ENCODE assay signal across 8 cellular contexts in the genomic region with DNA sequence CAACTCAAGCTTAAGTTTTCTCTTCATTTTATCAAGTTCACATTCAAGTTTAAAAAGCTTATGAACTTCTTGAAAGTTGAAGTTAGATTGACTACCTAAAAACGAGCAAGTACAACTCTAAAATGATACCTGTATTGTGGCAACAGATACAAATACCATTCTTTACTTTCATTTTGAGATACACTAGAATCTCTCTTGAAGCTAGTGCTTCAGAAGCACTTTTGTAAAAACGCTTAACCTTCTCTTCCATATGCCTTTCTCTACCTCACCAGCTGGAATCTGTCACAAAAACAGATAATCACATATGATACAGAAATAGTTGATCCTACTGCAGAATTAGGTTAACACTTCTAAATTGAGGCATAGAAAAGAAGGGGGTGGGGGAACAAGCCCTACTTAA. TPM values are rescaled to one million over a fixed set of nuclear protein-coding genes. Genes with fewer than 3 reads are reported as not detected.
DNase-seq lines count a peak whose midpoint lies in the region; ATAC-seq, FAIRE-seq and TF ChIP-seq lines count a peak whose summit lies in the region.

No MANE protein-coding gene starts in this region.

- ATAC-seq in GM21723 (IDR thresholded peaks at IDR 0.05; ENCODE audit: unreplicated experiment) (peak; percentile 20), gastrocnemius medialis (no peak)

- TF ChIP-seq CTCF in GM10248 (IDR thresholded peaks at IDR 0.05; ENCODE audit: control extremely low read depth, extremely low read depth, low read depth, missing control alignments) (no peak), gastrocnemius medialis (IDR thresholded peaks at IDR 0.05 in 4 of 5, conservative IDR thresholded peaks at IDR 0.05 in 1 of 5) (no peak)

- no peaks in the 10 kb centered on the region for H3K9me3 ChIP-seq in esophagus (ENCODE audit: control insufficient read depth in 2 of 2, insufficient read depth in 1 of 2, low read depth in 1 of 2, low read length in 1 of 2)
- H3K9me3 ChIP-seq in gastrocnemius medialis: no peaks in the 10 kb centered on the region

- H3K36me3 ChIP-seq in esophagus (ENCODE audit: control insufficient read depth in 2 of 2, insufficient read depth in 2 of 2, low read length in 1 of 2) (no peaks in the 10 kb centered on the region), gastrocnemius medialis (peaks cover 5 to 54% of the 10 kb centered on the region in 2 donors)

- 2 to 7% methylated on average over 2 of the region's 2 CpGs for WGBS in esophagus, 2 donors

- intact Hi-C loops in gastrocnemius medialis (cut with DNase I; ENCODE audit: low total_unique reads): loop anchor here (5.0 to 10.0 kb wide), 3 partner anchors 35 to 340 kb away; no protein-coding TSS in a partner anchor

- POLR2A ChIA-PET in GM10248 (lab: Yijun Ruan, JAX): no interaction called here

- DNase-seq in GM10248 (ENCODE audit: extremely low spot score) (peak; percentile 37), OCI-M1 (lab: John Stamatoyannopoulos, UW) (peak; percentile 66), gastrocnemius medialis (no peak), HTR-8/SVneo (ENCODE audit: insufficient read length, low spot score) (no peak), NCI-H2107 treated with DMSO at 0.1 percent for 48 hours (lab: John Stamatoyannopoulos, UW; ENCODE audit: unreplicated experiment) (no peak), NCI-H748 treated with DMSO at 0.1 percent for 48 hours (lab: John Stamatoyannopoulos, UW) (no peak)

- in situ Hi-C loops in gastrocnemius medialis (cut with MboI; ENCODE audit: low sequenced_read_pairs in 4 of 4): no loop called here

- H3K27me3 ChIP-seq in esophagus (ENCODE audit: control insufficient read depth in 1 of 2, insufficient read depth in 2 of 2, low read length in 2 of 2) (no peaks in the 10 kb centered on the region), gastrocnemius medialis (no peaks in the 10 kb centered on the region)

- TF ChIP-seq POLR2A in gastrocnemius medialis (IDR thresholded peaks at IDR 0.05): no peak

- FAIRE-seq in HTR-8/SVneo (lab: Jason Lieb, UNC): no peak

- CTCF ChIA-PET in GM10248 (lab: Yijun Ruan, JAX): no interaction called here

- H3K4me1 ChIP-seq in esophagus (ENCODE audit: control insufficient read depth in 2 of 2, insufficient read depth in 2 of 2, low read length in 1 of 2) (no peaks in the 10 kb centered on the region), gastrocnemius medialis (peaks cover 38 to 59% of the 10 kb centered on the region in 2 donors)

- H3K4me3 ChIP-seq in esophagus (ENCODE audit: low read depth in 1 of 2, low read length in 2 of 2): peak overlapping the region; percentile 80 to 96
- H3K4me3 ChIP-seq in gastrocnemius medialis: peak overlapping the region; percentile 92 to 98 (median 95)

- peak overlapping the region; percentile 97 to 99 for H3K27ac ChIP-seq in esophagus (ENCODE audit: low read depth in 2 of 2, low read length in 1 of 2)
- H3K27ac ChIP-seq in gastrocnemius medialis: peak overlapping the region; percentile 98 to 100 (median 99)

RNA-seq across cellular contexts. Expression of gene ATOSA, which starts 1.6 kb away (rescaled TPM):
- 100 to 1,000 TPM in 1 of 2 donors, 10 to 100 TPM in 1; 28.1 to 104 TPM for polyA plus RNA-seq in esophagus
- total RNA-seq in gastrocnemius medialis: 100 to 1,000 TPM in 3 of 4 donors, 10 to 100 TPM in 1; 61.9 to 491 (median 137) TPM

Comparison
In these comparisons a context has a peak if more than half of its experiments do, and no peak if none do; other contexts are left out.
1. DNase-seq: peak in GM10248 (single experiment) and OCI-M1 (single experiment); none in gastrocnemius medialis (0 of 2), HTR-8/SVneo (single experiment), NCI-H2107 treated with DMSO at 0.1 percent for 48 hours (single experiment) and NCI-H748 treated with DMSO at 0.1 percent for 48 hours (single experiment).